In the genomic region with DNA sequence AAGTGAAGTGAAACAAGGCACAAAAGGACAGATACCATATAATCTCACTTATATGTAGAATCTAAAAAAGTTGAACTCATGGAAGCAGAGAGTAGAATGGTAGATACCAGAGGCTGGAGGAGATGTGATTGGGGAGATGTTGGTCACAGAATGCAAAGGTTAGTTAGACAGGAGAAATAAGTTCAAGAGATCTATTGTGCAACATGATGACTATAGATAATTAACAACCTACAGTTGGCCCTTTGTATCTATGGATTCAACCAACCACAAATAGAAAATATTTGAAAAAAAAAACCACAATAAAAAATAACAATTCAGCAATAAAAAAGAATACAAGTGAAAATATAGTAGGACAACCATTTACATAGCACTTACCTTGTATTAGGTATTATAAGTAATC, we compare ENCODE assay signal across 27 cellular contexts.
"Had no signal": no experiment of that assay in that cellular context is flagged by ENCODE, and none has a peak within 500 bp of the region (broad histone marks: within the 10 kb centered on the region; RNA-seq: fewer than 3 reads in every experiment).

No MANE protein-coding gene starts in this region.

- H3K36me3 ChIP-seq: neural progenitor cell, ovary, suprapubic skin, tibial artery, transverse colon, upper lobe of right lung, uterus had no signal

- ATAC-seq: naive thymus-derived CD4-positive, alpha-beta T cell; natural killer cell; psoas muscle; right cardiac atrium; sciatic nerve; stimulated activated memory B cell treated with anti-CD40 and anti-IgM and Interleukin-4, amounts not matched to agents 10 μg/mL and 1 μg/mL and 100 μg/mL, for 72 hours; stimulated activated naive CD8-positive, alpha-beta T cell treated with anti-CD3 and anti-CD28 coated beads, Interleukin-15, amount 100 ng/mL, for 72 hours; stimulated activated naive CD8-positive, alpha-beta T cell treated with anti-CD3 and anti-CD28 coated beads, Interleukin-15, Interleukin-2, amounts not matched to agents 100 U/mL and 50 U/mL, for 24 hours; upper lobe of right lung had no signal

- H2AFZ ChIP-seq: neural progenitor cell, parathyroid adenoma had no signal

- H3K27ac ChIP-seq: neural progenitor cell, ovary, parathyroid adenoma, psoas muscle, skin epidermis, suprapubic skin, testis, tibial artery, transverse colon, upper lobe of right lung had no signal

- H3K9me3 ChIP-seq: ovary, psoas muscle, suprapubic skin, testis, tibial artery, transverse colon, upper lobe of right lung, uterus had no signal

- H3K9ac ChIP-seq: neural progenitor cell, parathyroid adenoma had no signal

- H3K4me3 ChIP-seq: neural progenitor cell, ovary, psoas muscle, skin epidermis, suprapubic skin, testis, tibial artery, transverse colon, upper lobe of right lung, uterus had no signal

- H3K4me1 ChIP-seq: testis had no signal

- H3K27me3 ChIP-seq: neural progenitor cell, ovary, suprapubic skin, testis, tibial artery, transverse colon, upper lobe of right lung, uterus had no signal

- DNase-seq: naive thymus-derived CD4-positive, alpha-beta T cell; natural killer cell; occipital lobe; ovary; posterior cingulate gyrus; psoas muscle; right cardiac atrium; stimulated activated CD4-positive, alpha-beta T cell treated with anti-CD3 and anti-CD28 coated beads, Interleukin-15, amount 100 ng/mL, for 24 hours; stimulated activated CD4-positive, alpha-beta T cell treated with anti-CD3 and anti-CD28 coated beads, Interleukin-2, amount 100 ng/mL, for 24 hours; stimulated activated CD4-positive, alpha-beta T cell treated with anti-CD3 and anti-CD28 coated beads, Interleukin-2, amount 100 ng/mL, for 48 hours; stimulated activated CD4-positive, alpha-beta T cell treated with anti-CD3 and anti-CD28 coated beads, Interleukin-4, amount 100 ng/mL, for 4 hours; stimulated activated CD8-positive, alpha-beta memory T cell treated with anti-CD3 and anti-CD28 coated beads, Interleukin-4, amount 100 ng/mL, for 48 hours; stimulated activated naive CD4-positive, alpha-beta T cell; stimulated activated naive CD8-positive, alpha-beta T cell treated with anti-CD3 and anti-CD28 coated beads, Interleukin-15, amount 100 ng/mL, for 72 hours; stimulated activated naive CD8-positive, alpha-beta T cell treated with anti-CD3 and anti-CD28 coated beads, Interleukin-15, Interleukin-2, amounts not matched to agents 100 U/mL and 50 U/mL, for 24 hours; substantia nigra; testis; tibial artery; transverse colon; upper lobe of right lung; uterus had no signal
